1 cellular context compared by ENCODE assay signal in genomic region chr15:65028338-65028737, GRCh38.
TF ChIP-seq lines count a peak whose summit lies in the region.

No MANE protein-coding gene starts in this region.

TF ChIP-seq in endothelial cell of umbilical vein, 7 proteins besides CTCF, POLR2A, EP300 and RAD21:
- no peak for TF ChIP-seq GATA2 (IDR thresholded peaks at IDR 0.05; ENCODE audit: insufficient read depth, insufficient read length, low read depth, low read length)
- no peak for TF ChIP-seq POLR2AphosphoS5 (IDR thresholded peaks at IDR 0.05; ENCODE audit: insufficient read depth, low read depth, low read length)
- TF ChIP-seq MAX (IDR thresholded peaks at IDR 0.05; ENCODE audit: insufficient read depth, insufficient read length) = no peak
- TF ChIP-seq FOS (IDR thresholded peaks at IDR 0.05; ENCODE audit: borderline replicate concordance, insufficient read depth, low read length) = no peak
- TF ChIP-seq MYC (IDR thresholded peaks at IDR 0.05; ENCODE audit: low read depth, low read length) = no peak
- TF ChIP-seq JUN (IDR thresholded peaks at IDR 0.05; ENCODE audit: borderline replicate concordance, insufficient read depth, insufficient read length, low read depth) = no peak
- no peak for TF ChIP-seq EZH2 (IDR thresholded peaks at IDR 0.05; ENCODE audit: borderline replicate concordance, low read depth, low read length, severe bottlenecking)
